15 cellular contexts compared by ENCODE assay signal in genomic region chr14:67491285-67491684, GRCh38. TPM values are rescaled to one million over a fixed set of nuclear protein-coding genes. Genes with fewer than 3 reads are reported as not detected.
A peak's percentile ranks its signal among the peaks of the same experiment; 100 is the strongest.
DNase-seq lines count a peak whose midpoint lies in the region; ATAC-seq and TF ChIP-seq lines count a peak whose summit lies in the region.
"Had no signal": no experiment of that assay in that cellular context is flagged by ENCODE, and none has a peak within 500 bp of the region (broad histone marks: within the 10 kb centered on the region; RNA-seq: fewer than 3 reads in every experiment).

No MANE protein-coding gene starts in this region.

- H3K9me3 Mint-ChIP-seq in CD4-positive, CD25-positive, alpha-beta regulatory T cell: peaks cover 0 to 12% (median 4%) of the 10 kb centered on the region in 7 donors
- peaks cover 17% of the 10 kb centered on the region for H3K9me3 Mint-ChIP-seq in nephron progenitor cell

- no peak overlapping the region for H3K23ac ChIP-seq in mesendoderm (ENCODE audit: low read length)

- H3K27me3 ChIP-seq in CD4-positive, CD25-positive, alpha-beta regulatory T cell (ENCODE audit: control insufficient read depth, insufficient read depth, low read length): no peaks in the 10 kb centered on the region
- H3K27me3 ChIP-seq in HUES6 (ENCODE audit: control insufficient read depth, insufficient read depth, low read length): no peaks in the 10 kb centered on the region
- no peaks in the 10 kb centered on the region for H3K27me3 ChIP-seq in body of pancreas
- no peaks in the 10 kb centered on the region for H3K27me3 ChIP-seq in mesendoderm (ENCODE audit: insufficient read depth, low read length, poor library complexity)

- H2BK5ac ChIP-seq in mesendoderm (ENCODE audit: low read length): no peak overlapping the region

- H3K4me3 Mint-ChIP-seq in CD4-positive, CD25-positive, alpha-beta regulatory T cell: peak overlapping the region in 1 of 4 donors; percentile 33
- no peak overlapping the region for H3K4me3 Mint-ChIP-seq in nephron progenitor cell
- H3K4me3 Mint-ChIP-seq: CD14-positive monocyte had no signal

- no peak for DNase-seq in CD4-positive, CD25-positive, alpha-beta regulatory T cell
- DNase-seq in body of pancreas (no peak), mesendoderm (peak; percentile 77), HCEC 1CT (no peak), LoVo (ENCODE audit: low spot score) (no peak), SK-N-DZ (ENCODE audit: low spot score) (no peak), nephron progenitor cell (no peak)
- DNase-seq: DND-41, GF-D8, NCI-H1048, NCI-H2227 treated with DMSO at 0.1 percent for 48 hours, NCI-H526 had no signal

- H3K27me3 Mint-ChIP-seq in CD4-positive, CD25-positive, alpha-beta regulatory T cell: no peaks in the 10 kb centered on the region
- H3K27me3 Mint-ChIP-seq in nephron progenitor cell (ENCODE audit: low read depth, poor library complexity): peaks cover 6% of the 10 kb centered on the region

- H3K9ac ChIP-seq in HUES6 (ENCODE audit: low read length) (peak overlapping the region; percentile 24), mesendoderm (ENCODE audit: low read length) (no peak overlapping the region)
- H3K9ac ChIP-seq: SK-N-SH had no signal

- no peak overlapping the region for H3K27ac ChIP-seq in CD4-positive, CD25-positive, alpha-beta regulatory T cell (ENCODE audit: insufficient read depth, low read length, poor library complexity, severe bottlenecking)
- H3K27ac ChIP-seq in HUES6 (ENCODE audit: low read depth, low read length): 0 out of 2 replicates have a peak overlapping the region, but pooled peaks have one; percentile 1
- peak overlapping the region in 3 of 4 donors; percentile 61 to 65 (median 63) for H3K27ac ChIP-seq in body of pancreas
- no peak overlapping the region for H3K27ac ChIP-seq in mesendoderm (ENCODE audit: low read depth, low read length)

- whole genome bisulfite sequencing in body of pancreas, 2 donors: 77 to 98% methylated on average over 3 of the region's 3 CpGs
- no CpG with 5 or more reads among the region's 3 CpGs for WGBS in mesendoderm (ENCODE audit: extremely low coverage, insufficient coverage, low lambda C conversion rate)

- no peak for TF ChIP-seq POLR2A in body of pancreas (IDR thresholded peaks at IDR 0.05)

- H3K36me3 Mint-ChIP-seq in CD4-positive, CD25-positive, alpha-beta regulatory T cell: peaks cover 23% of the 10 kb centered on the region
- no peaks in the 10 kb centered on the region for H3K36me3 Mint-ChIP-seq in nephron progenitor cell (ENCODE audit: low read depth)

- H3K79me1 ChIP-seq in mesendoderm (ENCODE audit: low read length): no peaks in the 10 kb centered on the region

- no peaks in the 10 kb centered on the region for H3K79me2 ChIP-seq in mesendoderm (ENCODE audit: control insufficient read depth, insufficient read depth, low read length)

- intact Hi-C loops in body of pancreas (cut with DNase I): no loop called here

- no peak overlapping the region for H2BK15ac ChIP-seq in mesendoderm (replicated peaks; ENCODE audit: low read depth)

- no peak overlapping the region for H3K4me3 ChIP-seq in CD4-positive, CD25-positive, alpha-beta regulatory T cell (ENCODE audit: low read depth, low read length)
- 0 out of 2 replicates have a peak overlapping the region, but pooled peaks have one; percentile 5 for H3K4me3 ChIP-seq in HUES6 (ENCODE audit: low read depth, low read length)
- H3K4me3 ChIP-seq in body of pancreas: no peak overlapping the region
- H3K4me3 ChIP-seq in mesendoderm (ENCODE audit: low read length): no peak overlapping the region

- H3K36me3 ChIP-seq in CD4-positive, CD25-positive, alpha-beta regulatory T cell (ENCODE audit: control insufficient read depth, insufficient read depth, low read length): peaks cover 5% of the 10 kb centered on the region
- no peaks in the 10 kb centered on the region for H3K36me3 ChIP-seq in HUES6 (ENCODE audit: control insufficient read depth, insufficient read depth, low read length)
- no peaks in the 10 kb centered on the region for H3K36me3 ChIP-seq in body of pancreas (replicated peaks in 1 of 2; ENCODE audit: insufficient read depth in 1 of 2, low read depth in 2 of 2)
- H3K36me3 ChIP-seq in mesendoderm (ENCODE audit: control insufficient read depth, insufficient read depth, low read length): no peaks in the 10 kb centered on the region

- H3K4me2 ChIP-seq in mesendoderm (ENCODE audit: low read length): no peak overlapping the region
- H3K4me2 ChIP-seq: SK-N-SH had no signal

- no peak overlapping the region for H3K4ac ChIP-seq in mesendoderm (ENCODE audit: low read depth, low read length)

- peaks cover 0 to 50% (median 27%) of the 10 kb centered on the region in 4 donors for H3K4me1 Mint-ChIP-seq in CD4-positive, CD25-positive, alpha-beta regulatory T cell
- peaks cover 4% of the 10 kb centered on the region for H3K4me1 Mint-ChIP-seq in nephron progenitor cell

- no peak for ATAC-seq in CD4-positive, CD25-positive, alpha-beta regulatory T cell (ENCODE audit: low read depth in 2 of 2)
- no peak for ATAC-seq in body of pancreas

- TF ChIP-seq CTCF in body of pancreas (IDR thresholded peaks at IDR 0.05) (no peak), nephron progenitor cell (IDR thresholded peaks at IDR 0.05) (no peak)

- peak overlapping the region; percentile 28 for H3K56ac ChIP-seq in mesendoderm (ENCODE audit: low read length)

- no peak overlapping the region for H3K18ac ChIP-seq in mesendoderm (ENCODE audit: low read length)

- H2BK120ac ChIP-seq in mesendoderm (ENCODE audit: low read depth, low read length): no peak overlapping the region

- H4K8ac ChIP-seq in mesendoderm (ENCODE audit: low read depth, low read length): no peak overlapping the region

- peaks cover 14 to 17% of the 10 kb centered on the region in 2 experiments for H3K9me3 ChIP-seq in CD4-positive, CD25-positive, alpha-beta regulatory T cell (ENCODE audit: control insufficient read depth in 2 of 2, low read length in 2 of 2)
- peaks cover 24% of the 10 kb centered on the region for H3K9me3 ChIP-seq in HUES6 (ENCODE audit: control insufficient read depth, insufficient read depth, low read depth, low read length)
- H3K9me3 ChIP-seq in body of pancreas: peaks cover 0 to 5% (median 0%) of the 10 kb centered on the region in 3 donors
- H3K9me3 ChIP-seq: SK-N-SH had no signal

- peak overlapping the region in 2 of 3 donors; percentile 15 to 75 for H3K27ac Mint-ChIP-seq in CD4-positive, CD25-positive, alpha-beta regulatory T cell
- H3K27ac Mint-ChIP-seq in nephron progenitor cell: no peak overlapping the region
- H3K27ac Mint-ChIP-seq: CD14-positive monocyte had no signal

- no peak overlapping the region for H4K5ac ChIP-seq in mesendoderm (ENCODE audit: low read length)

- H3K4me1 ChIP-seq in CD4-positive, CD25-positive, alpha-beta regulatory T cell (ENCODE audit: control insufficient read depth, insufficient read depth, low read length, poor library complexity, severe bottlenecking): peaks cover 26% of the 10 kb centered on the region
- H3K4me1 ChIP-seq in HUES6 (ENCODE audit: control insufficient read depth, insufficient read depth, low read length) (peaks cover 16% of the 10 kb centered on the region), body of pancreas (peaks cover 32% of the 10 kb centered on the region), mesendoderm (ENCODE audit: control insufficient read depth, low read depth, low read length) (peaks cover 7% of the 10 kb centered on the region)

- H2AK5ac ChIP-seq in mesendoderm (ENCODE audit: low read length): no peak overlapping the region

RNA-seq across cellular contexts. Expression of gene TMEM229B, which starts 2.8 kb away (rescaled TPM):
- 12.3 TPM for total RNA-seq in CD4-positive, CD25-positive, alpha-beta regulatory T cell
- polyA plus RNA-seq in CD4-positive, CD25-positive, alpha-beta regulatory T cell: 10 to 100 TPM in 3 of 4 donors, 1 to 10 TPM in 1; 8.2 to 21.6 (median 15.7) TPM
- total RNA-seq in body of pancreas: 1 to 10 TPM; 2.0 to 4.4 TPM
- 0.97 TPM for polyA plus RNA-seq in mesendoderm (2013, experiment 1 of 2)
- 1.0 TPM for polyA plus RNA-seq in mesendoderm (2013, experiment 2 of 2)
- not detected in 2 replicates for polyA plus RNA-seq in SK-N-DZ (2014; cell fraction: cytosol; rRNA removed)
- polyA plus RNA-seq in SK-N-DZ (2014; cell fraction: nucleus; rRNA removed): not detected in 2 replicates

RNA-seq across cellular contexts. Expression of gene PLEKHH1, which starts 41.8 kb away (rescaled TPM):
- total RNA-seq in CD4-positive, CD25-positive, alpha-beta regulatory T cell: 0.15 TPM
- polyA plus RNA-seq in CD4-positive, CD25-positive, alpha-beta regulatory T cell: under 1 TPM in 2 of 4 donors, not detected in 2; 0.05 to 0.24 TPM
- 10 to 100 TPM; 32.7 to 54.7 TPM for total RNA-seq in body of pancreas
- polyA plus RNA-seq in mesendoderm (2013, experiment 1 of 2): 9.7 TPM
- polyA plus RNA-seq in mesendoderm (2013, experiment 2 of 2): 10.1 TPM
- polyA plus RNA-seq in SK-N-DZ (2014; cell fraction: cytosol; rRNA removed): 1.4 and 1.5 TPM in 2 replicates
- polyA plus RNA-seq in SK-N-DZ (2014; cell fraction: nucleus; rRNA removed): 2.0 and 9.4 TPM in 2 replicates
- polyA plus RNA-seq: CD14-positive monocyte had no signal

Comparison
In these comparisons a context has a peak if more than half of its experiments do, and no peak if none do; other contexts are left out.
1. H3K27ac ChIP-seq: peak in HUES6 (single experiment) and body of pancreas (3 of 4); none in CD4-positive, CD25-positive, alpha-beta regulatory T cell (single experiment) and mesendoderm (single experiment).
2. RNA of gene PLEKHH1, which starts 41.8 kb away (total RNA-seq): 32.7 to 54.7 TPM in body of pancreas; 0.15 TPM in CD4-positive, CD25-positive, alpha-beta regulatory T cell (single experiment); every median in the first group is over 10 times any median in the second.